Comparison of ENCODE assay signal across 25 cellular contexts in genomic region chr7:129890090-129890489, GRCh38.
DNase-seq lines count a peak whose midpoint lies in the region; ATAC-seq and TF ChIP-seq lines count a peak whose summit lies in the region.
"Had no signal": no experiment of that assay in that cellular context is flagged by ENCODE, and none has a peak within 500 bp of the region (broad histone marks: within the 10 kb centered on the region; RNA-seq: fewer than 3 reads in every experiment).

No MANE protein-coding gene starts in this region.

- H3K4me1 ChIP-seq in cardiac muscle cell (ENCODE audit: low read depth) (peaks cover 14% of the 10 kb centered on the region), sigmoid colon (peaks cover 0 to 46% (median 35%) of the 10 kb centered on the region in 4 donors), transverse colon (peaks cover 0 to 16% (median 4%) of the 10 kb centered on the region in 4 donors), left lung (peaks cover 8 to 15% of the 10 kb centered on the region in 2 donors)

- H3K27me3 ChIP-seq in cardiac muscle cell (no peaks in the 10 kb centered on the region), sigmoid colon (no peaks in the 10 kb centered on the region), transverse colon (no peaks in the 10 kb centered on the region), left lung (no peaks in the 10 kb centered on the region)

- no peaks in the 10 kb centered on the region for H3K9me3 Mint-ChIP-seq in HFFc6
- H3K9me3 Mint-ChIP-seq: CD4-positive, alpha-beta memory T cell; GM23338; H9 had no signal

- no peak overlapping the region for H3K27ac Mint-ChIP-seq in HFFc6

- H3K27me3 Mint-ChIP-seq in HFFc6 (ENCODE audit: insufficient read depth): no peaks in the 10 kb centered on the region; the same call in 1 of the 2 replicates
- H3K27me3 Mint-ChIP-seq: CD4-positive, alpha-beta memory T cell had no signal

- peaks cover 29% of the 10 kb centered on the region for H3K4me1 Mint-ChIP-seq in HFFc6 (ENCODE audit: low read depth)

- H3K36me3 Mint-ChIP-seq in HFFc6 (ENCODE audit: low read depth): peaks cover 19% of the 10 kb centered on the region

- no peak for DNase-seq in cardiac muscle cell (ENCODE audit: low read depth in 1 of 2, low spot score in 1 of 2)
- DNase-seq in left cardiac atrium: no peak
- no peak for DNase-seq in sigmoid colon
- DNase-seq in transverse colon: no peak
- no peak for DNase-seq in left lung
- DNase-seq in HFFc6: no peak
- DNase-seq: C1 segment of cervical spinal cord; CD4-positive, alpha-beta memory T cell; COR-L47; DMS79; EL; GF-D8; H9; Karpas-422; NCI-H1436 treated with DMSO at 0.1 percent for 48 hours; NCI-H1930; NCI-H2107; NCI-H446; NCI-H524 treated with DMSO at 0.1 percent for 48 hours; SK-N-SH; SW 1271 had no signal

- in situ Hi-C loops in transverse colon (cut with MboI; ENCODE audit: low pct_ligation_motif_present in 1 of 4, low pct_unique_long_range_greater_than_20kb in 1 of 4, low sequenced_read_pairs in 3 of 4): no loop called here

- TF ChIP-seq POLR2A in sigmoid colon (IDR thresholded peaks at IDR 0.05) (no peak), transverse colon (IDR thresholded peaks at IDR 0.05) (no peak)

- 94 to 95% methylated on average over 9 of the region's 9 CpGs for WGBS in sigmoid colon, 2 donors
- 90 to 98% methylated on average over 9 of the region's 9 CpGs for WGBS in transverse colon (ENCODE audit: low coverage in 1 of 2), 2 donors

- ATAC-seq in left cardiac atrium: no peak
- no peak for ATAC-seq in left lung
- ATAC-seq in GM21737 (IDR thresholded peaks at IDR 0.05; ENCODE audit: unreplicated experiment): no peak
- ATAC-seq: GM23338 had no signal

- TF ChIP-seq CTCF in cardiac muscle cell (IDR thresholded peaks at IDR 0.05; ENCODE audit: low read depth, low read length): no peak
- TF ChIP-seq CTCF in VCaP (conservative IDR thresholded peaks at IDR 0.05): no peak
- no peak for TF ChIP-seq CTCF in sigmoid colon (IDR thresholded peaks at IDR 0.05)
- TF ChIP-seq CTCF in transverse colon (IDR thresholded peaks at IDR 0.05): no peak
- TF ChIP-seq CTCF in left lung (IDR thresholded peaks at IDR 0.05): no peak
- TF ChIP-seq CTCF in HFFc6 (IDR thresholded peaks at IDR 0.05): no peak

- H3K36me3 ChIP-seq in cardiac muscle cell (peaks cover 10% of the 10 kb centered on the region), sigmoid colon (peaks cover 0 to under 1% (median 0%) of the 10 kb centered on the region in 4 donors), transverse colon (no peaks in the 10 kb centered on the region), left lung (peaks cover 0 to 5% of the 10 kb centered on the region in 2 donors)

- no peaks in the 10 kb centered on the region for H3K9me3 ChIP-seq in cardiac muscle cell (ENCODE audit: low read depth)
- H3K9me3 ChIP-seq in sigmoid colon: no peaks in the 10 kb centered on the region
- no peaks in the 10 kb centered on the region for H3K9me3 ChIP-seq in transverse colon
- no peaks in the 10 kb centered on the region for H3K9me3 ChIP-seq in left lung
- H3K9me3 ChIP-seq: SK-N-SH had no signal

- intact Hi-C loops in left cardiac atrium (cut with DNase I) (no loop called here), sigmoid colon (cut with DNase I) (no loop called here), transverse colon (cut with DNase I; ENCODE audit: low total_unique reads) (no loop called here), left lung (cut with DNase I) (no loop called here)

- H3K4me3 Mint-ChIP-seq in HFFc6: no peak overlapping the region
- H3K4me3 Mint-ChIP-seq: CD4-positive, alpha-beta memory T cell; GM23338; H9 had no signal

- TF ChIP-seq EP300 in sigmoid colon (IDR thresholded peaks at IDR 0.05): no peak
- no peak for TF ChIP-seq EP300 in transverse colon (IDR thresholded peaks at IDR 0.05; ENCODE audit: low read depth)

- peak overlapping the region; percentile 77 for H3K27ac ChIP-seq in cardiac muscle cell
- peak overlapping the region; percentile 55 for H3K27ac ChIP-seq in VCaP
- peak overlapping the region in 3 of 4 donors; percentile 47 to 67 (median 57) for H3K27ac ChIP-seq in sigmoid colon
- H3K27ac ChIP-seq in transverse colon: peak overlapping the region in 3 of 4 donors; percentile 22 to 51 (median 38)
- H3K27ac ChIP-seq in left lung: no peak overlapping the region
- H3K27ac ChIP-seq: HL-60 had no signal

- H3K4me3 ChIP-seq in cardiac muscle cell: no peak overlapping the region
- no peak overlapping the region for H3K4me3 ChIP-seq in sigmoid colon
- H3K4me3 ChIP-seq in transverse colon: no peak overlapping the region
- H3K4me3 ChIP-seq in left lung: no peak overlapping the region
- H3K4me3 ChIP-seq: GM23338 had no signal

Comparison
In these comparisons a context has a peak if more than half of its experiments do, and no peak if none do; other contexts are left out.
1. H3K27ac ChIP-seq: peak in cardiac muscle cell (single experiment), VCaP (single experiment), sigmoid colon (3 of 4) and transverse colon (3 of 4); none in left lung (0 of 2).